In genomic region chr15:50556642-50557371, GRCh38 we compare ENCODE assay signal across 17 cellular contexts. TPM values are rescaled to one million over a fixed set of nuclear protein-coding genes. Genes with fewer than 3 reads are reported as not detected.
"Had no signal": no experiment of that assay in that cellular context is flagged by ENCODE, and none has a peak within 500 bp of the region (broad histone marks: within the 10 kb centered on the region; RNA-seq: fewer than 3 reads in every experiment).

No MANE protein-coding gene starts in this region.

- H3K27ac Mint-ChIP-seq: activated B cell treated with CpG ODN at 0.5 μM for 24 hours had no signal

- H3K4me1 ChIP-seq: gastroesophageal sphincter, sigmoid colon, stomach had no signal

- H3K27me3 ChIP-seq: body of pancreas, gastroesophageal sphincter, sigmoid colon, stomach had no signal

- ATAC-seq: body of pancreas, gastroesophageal sphincter, left ventricle myocardium superior had no signal

- H3K27ac ChIP-seq: body of pancreas, coronary artery, gastroesophageal sphincter, sigmoid colon, stomach, thoracic aorta had no signal

- H3K9me3 ChIP-seq: body of pancreas, gastroesophageal sphincter, sigmoid colon, stomach, thoracic aorta had no signal

- H3K27me3 Mint-ChIP-seq: activated B cell treated with CpG ODN at 0.5 μM for 24 hours had no signal

- DNase-seq: activated B cell treated with CpG ODN at 0.5 μM for 24 hours; activated CD4-positive, alpha-beta T cell treated with anti-CD3 and anti-CD28 coated beads, Interleukin-2, amount 50 U/mL, for 4 hours; activated gamma-delta T cell; body of pancreas; central memory CD4-positive, alpha-beta T cell; effector CD4-positive, alpha-beta T cell; left ventricle myocardium superior; mesenchymal stem cell; sigmoid colon; stimulated activated CD4-positive, alpha-beta T cell treated with anti-CD3 and anti-CD28 coated beads, Interleukin-2, amount 100 ng/mL, for 24 hours; stomach had no signal

- H3K9me3 Mint-ChIP-seq: activated B cell treated with CpG ODN at 0.5 μM for 24 hours had no signal

- H3K4me3 Mint-ChIP-seq: activated B cell treated with CpG ODN at 0.5 μM for 24 hours had no signal

- H3K4me3 ChIP-seq: body of pancreas, coronary artery, gastroesophageal sphincter, sigmoid colon, stomach, thoracic aorta had no signal

RNA-seq across cellular contexts. Expression of gene USP50, which starts 10.3 kb away (rescaled TPM):
- total RNA-seq: body of pancreas, kidney epithelial cell, left ventricle myocardium superior, sigmoid colon, SK-MEL-5, thoracic aorta had no signal
- polyA plus RNA-seq: sigmoid colon, stomach, urinary bladder had no signal
